Comparison of ENCODE assay signal across 25 cellular contexts in genomic region chr6:99353126-99353525, GRCh38. TPM values are rescaled to one million over a fixed set of nuclear protein-coding genes. Genes with fewer than 3 reads are reported as not detected.
DNase-seq lines count a peak whose midpoint lies in the region; ATAC-seq and TF ChIP-seq lines count a peak whose summit lies in the region.
"Had no signal": no experiment of that assay in that cellular context is flagged by ENCODE, and none has a peak within 500 bp of the region (broad histone marks: within the 10 kb centered on the region; RNA-seq: fewer than 3 reads in every experiment).

No MANE protein-coding gene starts in this region.

- H3K4me1 ChIP-seq in cardiac muscle cell (ENCODE audit: low read depth) (no peaks in the 10 kb centered on the region), left ventricle myocardium inferior (peaks cover 8% of the 10 kb centered on the region), gastrocnemius medialis (peaks cover 0 to 5% of the 10 kb centered on the region in 2 donors)
- H3K4me1 ChIP-seq: prostate gland had no signal

- DNase-seq in cardiac muscle cell (ENCODE audit: low read depth in 1 of 2, low spot score in 1 of 2): peak; percentile 19 to 79
- DNase-seq in left ventricle myocardium inferior: no peak
- peak; percentile 32 for DNase-seq in amniotic epithelial cell (ENCODE audit: low read depth)
- DNase-seq in iPS-NIHi11 (ENCODE audit: low spot score): peak; percentile 43
- DNase-seq in gastrocnemius medialis: no peak
- no peak for DNase-seq in activated T-helper 2 cell treated with anti-CD3 and anti-CD28 coated beads, Interferon-gamma antibody, Interleukin-2, Interleukin-4, amounts not matched to agents 10 μg/mL and 5 μg/mL and 100 μg/mL, durations not matched to agents 14 hours and 24 hours and 36 hours (ENCODE audit: low spot score)
- DNase-seq: activated CD4-positive, alpha-beta T cell treated with anti-CD3 and anti-CD28 coated beads for 1 hour; activated CD8-positive, alpha-beta T cell treated with anti-CD3 and anti-CD28 coated beads for 36 hours; activated effector memory CD4-positive, alpha-beta T cell treated with Interleukin-2 at 50 U/mL for 16 hours; BE2C; DMS79 treated with DMSO at 0.1 percent for 48 hours; esophagus squamous epithelium; H9; hypothalamus; NCI-H1436; NCI-H2107; NCI-H446 treated with DMSO at 0.1 percent for 48 hours; PC-3; SHP77; upper lobe of left lung had no signal

- intact Hi-C loops in left ventricle myocardium inferior (cut with micrococcal nuclease) (no loop called here), gastrocnemius medialis (cut with DNase I; ENCODE audit: low total_unique reads) (no loop called here)
- intact Hi-C loops in activated T-helper 2 cell treated with anti-CD3 and anti-CD28 coated beads, Interferon-gamma antibody, Interleukin-2, Interleukin-4, amounts not matched to agents 10 μg/mL and 5 μg/mL and 100 μg/mL, durations not matched to agents 14 hours and 24 hours and 36 hours (cut with micrococcal nuclease): no loop called here

- no peaks in the 10 kb centered on the region for H3K9me3 ChIP-seq in cardiac muscle cell (ENCODE audit: low read depth)
- no peaks in the 10 kb centered on the region for H3K9me3 ChIP-seq in left ventricle myocardium inferior (replicated peaks)
- no peaks in the 10 kb centered on the region for H3K9me3 ChIP-seq in gastrocnemius medialis
- H3K9me3 ChIP-seq: BE2C, esophagus squamous epithelium, gastroesophageal sphincter, prostate gland, upper lobe of left lung had no signal

- peaks cover 41% of the 10 kb centered on the region for H3K27me3 ChIP-seq in cardiac muscle cell
- peaks cover 80% of the 10 kb centered on the region for H3K27me3 ChIP-seq in left ventricle myocardium inferior (ENCODE audit: low read depth)
- peaks cover 28 to 32% (median 29%) of the 10 kb centered on the region in 3 donors for H3K27me3 ChIP-seq in gastrocnemius medialis
- H3K27me3 ChIP-seq: BE2C had no signal

- H3K27me3 Mint-ChIP-seq in activated T-helper 2 cell treated with anti-CD3 and anti-CD28 coated beads, Interferon-gamma antibody, Interleukin-2, Interleukin-4, amounts not matched to agents 10 μg/mL and 5 μg/mL and 100 μg/mL, durations not matched to agents 14 hours and 24 hours and 36 hours (ENCODE audit: low read depth): peaks cover 58% of the 10 kb centered on the region

- H3K4me3 ChIP-seq in cardiac muscle cell (no peak overlapping the region), left ventricle myocardium inferior (no peak overlapping the region), gastrocnemius medialis (no peak overlapping the region)
- H3K4me3 ChIP-seq: esophagus squamous epithelium, gastroesophageal sphincter, prostate gland, upper lobe of left lung had no signal

- ATAC-seq in gastrocnemius medialis (no peak), HG03521 (IDR thresholded peaks at IDR 0.05; ENCODE audit: unreplicated experiment) (no peak), HG03139 (IDR thresholded peaks at IDR 0.05; ENCODE audit: unreplicated experiment) (no peak)
- ATAC-seq: activated CD8-positive, alpha-beta T cell treated with anti-CD3 and anti-CD28 coated beads for 36 hours; gastroesophageal sphincter; PC-3 had no signal

- H3K27ac ChIP-seq in cardiac muscle cell: no peak overlapping the region
- H3K27ac ChIP-seq in left ventricle myocardium inferior (replicated peaks): no peak overlapping the region
- H3K27ac ChIP-seq in gastrocnemius medialis: no peak overlapping the region
- H3K27ac ChIP-seq: esophagus squamous epithelium, gastroesophageal sphincter, prostate gland, upper lobe of left lung had no signal

- H3K27ac Mint-ChIP-seq in activated T-helper 2 cell treated with anti-CD3 and anti-CD28 coated beads, Interferon-gamma antibody, Interleukin-2, Interleukin-4, amounts not matched to agents 10 μg/mL and 5 μg/mL and 100 μg/mL, durations not matched to agents 14 hours and 24 hours and 36 hours: no peak overlapping the region
- H3K27ac Mint-ChIP-seq: activated CD8-positive, alpha-beta T cell treated with anti-CD3 and anti-CD28 coated beads for 36 hours; H9; IgD-negative memory B cell had no signal

- no peak overlapping the region for H3K4me3 Mint-ChIP-seq in activated T-helper 2 cell treated with anti-CD3 and anti-CD28 coated beads, Interferon-gamma antibody, Interleukin-2, Interleukin-4, amounts not matched to agents 10 μg/mL and 5 μg/mL and 100 μg/mL, durations not matched to agents 14 hours and 24 hours and 36 hours (ENCODE audit: low read depth)
- H3K4me3 Mint-ChIP-seq: activated CD8-positive, alpha-beta T cell treated with anti-CD3 and anti-CD28 coated beads for 36 hours; H9; IgD-negative memory B cell had no signal

- no peak for TF ChIP-seq POLR2A in gastrocnemius medialis (IDR thresholded peaks at IDR 0.05)

- in situ Hi-C loops in gastrocnemius medialis (cut with MboI; ENCODE audit: low sequenced_read_pairs in 4 of 4): no loop called here

- H3K36me3 ChIP-seq in cardiac muscle cell (no peaks in the 10 kb centered on the region), left ventricle myocardium inferior (no peaks in the 10 kb centered on the region), gastrocnemius medialis (no peaks in the 10 kb centered on the region)
- H3K36me3 ChIP-seq: BE2C, esophagus squamous epithelium, gastroesophageal sphincter, prostate gland, upper lobe of left lung had no signal

- H3K36me3 Mint-ChIP-seq in activated T-helper 2 cell treated with anti-CD3 and anti-CD28 coated beads, Interferon-gamma antibody, Interleukin-2, Interleukin-4, amounts not matched to agents 10 μg/mL and 5 μg/mL and 100 μg/mL, durations not matched to agents 14 hours and 24 hours and 36 hours (ENCODE audit: low read depth): no peaks in the 10 kb centered on the region
- H3K36me3 Mint-ChIP-seq: IgD-negative memory B cell had no signal

- H3K4me1 Mint-ChIP-seq in activated T-helper 2 cell treated with anti-CD3 and anti-CD28 coated beads, Interferon-gamma antibody, Interleukin-2, Interleukin-4, amounts not matched to agents 10 μg/mL and 5 μg/mL and 100 μg/mL, durations not matched to agents 14 hours and 24 hours and 36 hours (ENCODE audit: low read depth): no peaks in the 10 kb centered on the region

- no peaks in the 10 kb centered on the region for H3K9me3 Mint-ChIP-seq in activated T-helper 2 cell treated with anti-CD3 and anti-CD28 coated beads, Interferon-gamma antibody, Interleukin-2, Interleukin-4, amounts not matched to agents 10 μg/mL and 5 μg/mL and 100 μg/mL, durations not matched to agents 14 hours and 24 hours and 36 hours
- H3K9me3 Mint-ChIP-seq: activated CD8-positive, alpha-beta T cell treated with anti-CD3 and anti-CD28 coated beads for 36 hours; H9 had no signal

- TF ChIP-seq CTCF in cardiac muscle cell (IDR thresholded peaks at IDR 0.05; ENCODE audit: low read depth, low read length) (no peak), left ventricle myocardium inferior (IDR thresholded peaks at IDR 0.05; ENCODE audit: borderline replicate concordance) (no peak), gastrocnemius medialis (IDR thresholded peaks at IDR 0.05 in 4 of 5, conservative IDR thresholded peaks at IDR 0.05 in 1 of 5) (no peak)

RNA-seq across cellular contexts. Expression of gene FAXC, which starts 3.7 kb away (rescaled TPM):
- 0.14 and 0.30 TPM in 2 replicates for total RNA-seq in cardiac muscle cell
- 2.7 and 4.1 TPM in 2 replicates for polyA plus RNA-seq in cardiac muscle cell
- 0.49 TPM for total RNA-seq in left ventricle myocardium inferior
- total RNA-seq in gastrocnemius medialis: 1 to 10 TPM in 1 of 4 donors, under 1 TPM in 2, not detected in 1; 0.20 to 1.5 (median 0.80) TPM
- 0.25 TPM in 1 of 2 replicates, not detected in the other for total RNA-seq in activated T-helper 2 cell treated with anti-CD3 and anti-CD28 coated beads, Interferon-gamma antibody, Interleukin-2, Interleukin-4, amounts not matched to agents 10 μg/mL and 5 μg/mL and 100 μg/mL, durations not matched to agents 14 hours and 24 hours and 36 hours
- total RNA-seq: activated CD8-positive, alpha-beta T cell treated with anti-CD3 and anti-CD28 coated beads for 36 hours had no signal
- polyA plus RNA-seq: IgD-negative memory B cell had no signal

RNA-seq across cellular contexts. Expression of gene COQ3, which starts 40.9 kb away (rescaled TPM):
- 4.6 and 5.1 TPM in 2 replicates for total RNA-seq in cardiac muscle cell
- polyA plus RNA-seq in cardiac muscle cell: 14.8 and 15.4 TPM in 2 replicates
- total RNA-seq in left ventricle myocardium inferior: 36.2 TPM
- total RNA-seq in gastrocnemius medialis: 10 to 100 TPM in 1 of 4 donors, 1 to 10 TPM in 3; 4.2 to 11.4 (median 7.3) TPM
- total RNA-seq in activated T-helper 2 cell treated with anti-CD3 and anti-CD28 coated beads, Interferon-gamma antibody, Interleukin-2, Interleukin-4, amounts not matched to agents 10 μg/mL and 5 μg/mL and 100 μg/mL, durations not matched to agents 14 hours and 24 hours and 36 hours: 12.9 and 13.7 TPM in 2 replicates

Comparison
In these comparisons a context has a peak if more than half of its experiments do, and no peak if none do; other contexts are left out.
1. DNase-seq: peak in cardiac muscle cell (2 of 2), amniotic epithelial cell (single experiment) and iPS-NIHi11 (single experiment); none in left ventricle myocardium inferior (single experiment), gastrocnemius medialis (0 of 2) and activated T-helper 2 cell treated with anti-CD3 and anti-CD28 coated beads, Interferon-gamma antibody, Interleukin-2, Interleukin-4, amounts not matched to agents 10 μg/mL and 5 μg/mL and 100 μg/mL, durations not matched to agents 14 hours and 24 hours and 36 hours (single experiment).